Comparison of ENCODE assay signal across 10 cellular contexts in the genomic region with DNA sequence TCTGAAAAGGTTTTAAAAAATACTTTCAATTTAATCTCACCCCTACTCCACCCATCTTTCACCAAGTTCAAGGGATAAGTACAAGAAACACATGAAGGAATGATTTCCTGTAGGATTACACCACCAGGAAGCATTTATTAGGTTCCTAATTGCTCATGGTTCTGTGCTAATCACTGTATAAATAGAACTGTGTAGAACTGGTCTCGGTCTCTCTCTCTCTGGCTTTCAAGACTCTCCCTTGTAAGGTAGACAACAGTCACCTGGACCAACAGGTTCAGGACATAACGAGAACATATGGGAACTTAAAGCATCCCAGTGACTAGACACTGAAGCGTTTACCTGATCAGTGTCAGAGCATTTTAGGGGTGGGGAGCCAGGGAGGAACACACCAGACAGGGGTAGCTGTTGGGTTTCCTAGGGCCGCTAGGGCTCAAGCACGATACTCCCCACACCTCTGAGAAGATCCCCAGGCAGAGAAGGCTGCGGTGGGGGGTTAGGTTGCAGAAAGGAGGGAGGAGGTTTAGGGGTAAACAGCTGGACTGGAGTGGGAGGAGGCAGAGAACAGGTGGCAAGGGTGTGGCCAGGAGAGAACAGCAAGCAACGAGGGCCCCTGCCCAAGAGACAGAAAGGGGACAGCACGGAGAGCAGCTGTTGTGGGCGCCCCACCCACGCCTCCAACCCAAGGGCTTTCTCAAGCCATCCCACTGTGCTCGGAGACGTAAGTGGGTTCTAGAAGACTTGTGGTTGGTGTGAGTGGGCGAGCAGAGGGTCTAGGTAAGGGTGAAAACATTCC. TPM values are rescaled to one million over a fixed set of nuclear protein-coding genes. Genes with fewer than 3 reads are reported as not detected.
DNase-seq lines count a peak whose midpoint lies in the region; ATAC-seq, FAIRE-seq and TF ChIP-seq lines count a peak whose summit lies in the region.
"Had no signal": no experiment of that assay in that cellular context is flagged by ENCODE, and none has a peak within 500 bp of the region (broad histone marks: within the 10 kb centered on the region; RNA-seq: fewer than 3 reads in every experiment).

No MANE protein-coding gene starts in this region.

- H3K4me2 ChIP-seq in OCI-LY7 (ENCODE audit: low read length) = peak overlapping the region; percentile 77

- H3K4me1 Mint-ChIP-seq in CD14-positive monocyte = peaks cover 47% of the 10 kb centered on the region
- H3K4me1 Mint-ChIP-seq in osteocyte (ENCODE audit: unreplicated experiment) = no peaks in the 10 kb centered on the region

- H3K9me2 ChIP-seq in OCI-LY7 (ENCODE audit: insufficient read depth, low read length) = no peaks in the 10 kb centered on the region

- H3K27ac ChIP-seq in OCI-LY7 (ENCODE audit: low read depth, low read length, poor library complexity, severe bottlenecking) (peak overlapping the region; percentile 96), psoas muscle (no peak overlapping the region)

- peak overlapping the region; percentile 46; the same call in 1 of the 2 replicates for H2AFZ ChIP-seq in OCI-LY7 (ENCODE audit: low read length)

- FAIRE-seq in GM19239 (lab: Jason Lieb, UNC) = peak; percentile 95

- CTCF ChIA-PET in OCI-LY7 (lab: Charles Lee; ENCODE audit: unreplicated experiment) = no interaction called here

- peaks cover 8 to 13% (median 9%) of the 10 kb centered on the region in 3 donors for H3K27me3 Mint-ChIP-seq in CD14-positive monocyte (ENCODE audit: low read depth in 3 of 3)
- H3K27me3 Mint-ChIP-seq in osteocyte (ENCODE audit: unreplicated experiment) = peaks cover 24% of the 10 kb centered on the region

- H3K9me3 Mint-ChIP-seq in CD14-positive monocyte (peaks cover 0 to 10% (median 5%) of the 10 kb centered on the region in 7 donors), osteocyte (ENCODE audit: unreplicated experiment) (peaks cover 4% of the 10 kb centered on the region)

- BruUV-seq in OCI-LY7 (replicated peaks; lab: Mats Ljungman, UMichigan) = no TSS peak

- H3K36me3 Mint-ChIP-seq in CD14-positive monocyte (no peaks in the 10 kb centered on the region), osteocyte (ENCODE audit: unreplicated experiment) (no peaks in the 10 kb centered on the region)

- peaks cover 18% of the 10 kb centered on the region for H3K9me3 ChIP-seq in OCI-LY7 (ENCODE audit: low read length)
- no peaks in the 10 kb centered on the region for H3K9me3 ChIP-seq in psoas muscle

- no peak for DNase-seq in CD14-positive monocyte (ENCODE audit: low spot score)
- peak; percentile 31 for DNase-seq in GM19239 (ENCODE audit: insufficient read length, low spot score)
- peak; percentile 72 for DNase-seq in OCI-LY7 (ENCODE audit: low spot score)
- no peak for DNase-seq in psoas muscle
- DNase-seq in midbrain (lab: John Stamatoyannopoulos, UW) = no peak
- DNase-seq in osteocyte (ENCODE audit: extremely low spot score, unreplicated experiment) = no peak
- no peak for DNase-seq in SHP77 (lab: John Stamatoyannopoulos, UW)
- DNase-seq: GOT3, NCI-H1417 had no signal

- H3K27me3 ChIP-seq in psoas muscle (ENCODE audit: insufficient read depth in 3 of 3, low read length in 2 of 3) = no peaks in the 10 kb centered on the region

- ATAC-seq in HG02884 (IDR thresholded peaks at IDR 0.05; ENCODE audit: unreplicated experiment) = peak; percentile 78
- ATAC-seq in psoas muscle = no peak

- POLR2A ChIA-PET in OCI-LY7 (lab: Charles Lee) = interaction anchor here (0.6 to 0.9 kb wide), 2 partner anchors 54 to 413 kb away, joined by 3 to 4 read pairs; no protein-coding TSS in a partner anchor

- no peaks in the 10 kb centered on the region for H4K20me1 ChIP-seq in OCI-LY7 (ENCODE audit: insufficient read depth, low read length)

- 69 to 78% (median 74%) methylated on average over 13 of the region's 13 CpGs for WGBS in psoas muscle, 3 donors

- TF ChIP-seq CTCF in CD14-positive monocyte (IDR thresholded peaks at IDR 0.05) (no peak), OCI-LY7 (conservative IDR thresholded peaks at IDR 0.05; ENCODE audit: low read length) (no peak), psoas muscle (IDR thresholded peaks at IDR 0.05) (no peak), osteocyte (IDR thresholded peaks at IDR 0.05) (no peak)

- peaks cover 17% of the 10 kb centered on the region for H3K36me3 ChIP-seq in OCI-LY7 (ENCODE audit: insufficient read depth, low read length)
- no peaks in the 10 kb centered on the region for H3K36me3 ChIP-seq in psoas muscle (ENCODE audit: insufficient read depth in 1 of 2, low read depth in 1 of 2)

- peak overlapping the region; percentile 53 for H3K4me3 ChIP-seq in OCI-LY7 (ENCODE audit: low read depth, low read length, poor library complexity, severe bottlenecking)
- no peak overlapping the region for H3K4me3 ChIP-seq in psoas muscle

- peak overlapping the region; percentile 3 to 49 for H3K4me3 Mint-ChIP-seq in CD14-positive monocyte
- no peak overlapping the region for H3K4me3 Mint-ChIP-seq in osteocyte (ENCODE audit: unreplicated experiment)

- H3K27ac Mint-ChIP-seq in CD14-positive monocyte (peak overlapping the region in 1 of 7 donors; percentile 40), osteocyte (ENCODE audit: unreplicated experiment) (no peak overlapping the region)

- H3K79me2 ChIP-seq in OCI-LY7 (ENCODE audit: insufficient read depth, low read depth, low read length) = peaks cover 6% of the 10 kb centered on the region; the same call in 1 of the 2 replicates

- intact Hi-C loops in CD14-positive monocyte (cut with micrococcal nuclease) = loop anchor here in 1 of 2 donors (10.0 kb wide), 1 partner anchor 51 kb away; no protein-coding TSS in a partner anchor
- intact Hi-C loops in OCI-LY7 (cut with micrococcal nuclease; ENCODE audit: unreplicated experiment) = loop anchor here (2.0 kb wide), 2 partner anchors 21 to 53 kb away; a partner anchor contains a TSS
- intact Hi-C loops in psoas muscle (cut with DNase I) = no loop called here

- H3K4me1 ChIP-seq in OCI-LY7 (ENCODE audit: insufficient read depth, low read length, poor library complexity, severe bottlenecking) (peaks cover 83% of the 10 kb centered on the region), psoas muscle (no peaks in the 10 kb centered on the region)

RNA-seq across cellular contexts. Expression of a gene that starts 52.5 kb away (rescaled TPM):
- polyA plus RNA-seq in CD14-positive monocyte = 1 to 10 TPM; 6.7 to 7.7 TPM
- 33.7 and 41.7 TPM in 2 replicates for total RNA-seq in OCI-LY7 (2014; rRNA removed; shearing (Covaris generic))
- 59.7 and 62.0 TPM in 2 replicates for total RNA-seq in OCI-LY7 (2022)
- 1 to 10 TPM; 2.8 to 5.4 (median 3.6) TPM for total RNA-seq in psoas muscle
- 1 to 10 TPM; 1.8 to 4.5 (median 2.4) TPM for polyA plus RNA-seq in psoas muscle
- 13.8 and 17.0 TPM in 2 replicates for total RNA-seq in osteocyte

Comparison
In these comparisons a context has a peak if more than half of its experiments do, and no peak if none do; other contexts are left out.
1. DNase-seq: peak in GM19239 (single experiment) and OCI-LY7 (single experiment); none in CD14-positive monocyte (single experiment), psoas muscle (0 of 2), midbrain (single experiment), osteocyte (single experiment) and SHP77 (0 of 2).